ENCODE assay signal across 26 cellular contexts in the genomic region with DNA sequence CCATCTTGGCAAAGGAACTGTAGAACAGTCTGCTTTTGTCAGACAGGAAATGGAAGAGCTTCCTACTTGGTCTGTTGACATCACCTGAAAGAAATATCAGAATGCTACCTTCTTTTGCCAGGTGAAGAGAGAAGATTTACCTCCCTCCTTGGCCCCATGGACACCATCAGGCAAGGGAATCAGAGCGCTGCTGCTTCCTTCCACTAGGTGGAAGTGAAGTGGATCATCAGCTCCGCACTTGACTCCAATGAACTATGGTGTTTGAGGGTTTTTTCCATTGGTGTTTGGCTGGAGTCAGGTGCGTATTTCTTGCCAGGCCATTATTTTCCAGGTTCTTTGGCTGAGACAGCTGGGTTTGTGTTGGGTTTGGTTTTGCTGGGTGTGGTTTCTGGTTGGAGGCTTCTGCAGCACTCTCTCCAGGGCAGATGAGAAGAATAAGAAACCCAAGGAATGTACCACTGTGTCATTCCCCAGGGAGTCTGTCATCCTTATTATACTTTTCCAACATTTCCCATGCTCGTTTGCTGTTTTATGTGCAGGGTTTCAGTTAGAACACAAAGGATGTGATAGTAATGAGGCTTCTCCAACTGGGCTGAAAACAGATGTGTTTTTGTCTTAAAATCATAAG. TPM values are rescaled to one million over a fixed set of nuclear protein-coding genes. Genes with fewer than 3 reads are reported as not detected.
DNase-seq lines count a peak whose midpoint lies in the region; ATAC-seq and TF ChIP-seq lines count a peak whose summit lies in the region.
"Had no signal": no experiment of that assay in that cellular context is flagged by ENCODE, and none has a peak within 500 bp of the region (broad histone marks: within the 10 kb centered on the region; RNA-seq: fewer than 3 reads in every experiment).

No MANE protein-coding gene starts in this region.

- no peak overlapping the region for H3K14ac ChIP-seq in H9 (ENCODE audit: insufficient read depth, low read length)

- H3K79me2 ChIP-seq in H9 (ENCODE audit: insufficient read depth, low read length): no peaks in the 10 kb centered on the region

- no peak overlapping the region for H3K4me2 ChIP-seq in H9 (ENCODE audit: insufficient read depth, insufficient read length, low read length)

- no peaks in the 10 kb centered on the region for H3K4me1 ChIP-seq in H9 (ENCODE audit: insufficient read depth, low read length)
- H3K4me1 ChIP-seq: breast epithelium, upper lobe of left lung had no signal

- no peak overlapping the region for H3K9ac ChIP-seq in H9 (ENCODE audit: extremely low read depth, insufficient read length, low read length)

- H3K27me3 ChIP-seq in H9 (ENCODE audit: insufficient read depth, low read length): no peaks in the 10 kb centered on the region
- H3K27me3 ChIP-seq: breast epithelium, MG63, ovary, upper lobe of left lung had no signal

- no peak overlapping the region for H3K18ac ChIP-seq in H9 (ENCODE audit: insufficient read length, low read depth, low read length)

- no peak overlapping the region for H4K8ac ChIP-seq in H9 (replicated peaks; ENCODE audit: insufficient read length, low read depth, low read length)

- no peaks in the 10 kb centered on the region for H4K20me1 ChIP-seq in H9 (ENCODE audit: control insufficient read depth, insufficient read depth, insufficient read length)

- no peak overlapping the region for H2AFZ ChIP-seq in H9 (ENCODE audit: low read length)

- H3K23ac ChIP-seq in H9 (ENCODE audit: insufficient read length, low read depth, low read length): no peak overlapping the region

- WGBS in H9 (ENCODE audit: extremely low coverage, insufficient read length, low lambda C conversion rate): no CpG with 5 or more reads among the region's 4 CpGs

- H4K91ac ChIP-seq in H9 (ENCODE audit: insufficient read length, low read depth, low read length): no peak overlapping the region

- DNase-seq in AG08395 (ENCODE audit: low spot score) (peak; percentile 10), H9 (peak; percentile 45), astrocyte of the spinal cord (ENCODE audit: low read depth, low spot score) (no peak), islet precursor cell (peak; percentile 43), NCI-H2081 (lab: John Stamatoyannopoulos, UW) (no peak), AG08396 (ENCODE audit: low spot score) (no peak)
- DNase-seq: ACHN; activated CD4-positive, CD25-positive, alpha-beta regulatory T cell; activated CD8-positive, alpha-beta T cell treated with anti-CD3 and anti-CD28 coated beads, Interleukin-2, amount 10 ng/mL, durations not matched to agents 7 days and 5 days; activated gamma-delta T cell treated with Interleukin-2 at 50 U/mL for 16 hours; CD4-positive, CD25-positive, alpha-beta regulatory T cell; MG63; naive thymus-derived CD8-positive, alpha-beta T cell; NCI-H1417 treated with DMSO at 0.1 percent for 48 hours; NCI-H524 treated with DMSO at 0.1 percent for 48 hours; ovary; right cardiac atrium; stimulated activated CD8-positive, alpha-beta memory T cell treated with anti-CD3 and anti-CD28 coated beads, Interleukin-4, amount 100 ng/mL, for 48 hours; upper lobe of left lung had no signal

- TF ChIP-seq POLR2A in GM18505 (IDR thresholded peaks at IDR 0.05; ENCODE audit: borderline replicate concordance, extremely low read depth, insufficient read depth, insufficient read length): no peak

- H3K79me1 ChIP-seq in H9 (ENCODE audit: insufficient read depth, low read depth, low read length, poor library complexity, severe bottlenecking): no peaks in the 10 kb centered on the region

- H4K5ac ChIP-seq in H9 (ENCODE audit: insufficient read length, low read depth, low read length): no peak overlapping the region

- no peaks in the 10 kb centered on the region for H3K23me2 ChIP-seq in H9 (ENCODE audit: insufficient read length, low read depth, low read length, poor library complexity, severe bottlenecking)

- H2BK120ac ChIP-seq in H9 (ENCODE audit: low read depth, low read length, poor library complexity, severe bottlenecking): no peak overlapping the region

- no peak overlapping the region for H3T11ph ChIP-seq in H9 (ENCODE audit: low read length)

- H3K4me1 Mint-ChIP-seq in H9: no peaks in the 10 kb centered on the region
- H3K4me1 Mint-ChIP-seq: naive thymus-derived CD8-positive, alpha-beta T cell had no signal

- no peaks in the 10 kb centered on the region for H3K36me3 Mint-ChIP-seq in H9 (ENCODE audit: insufficient read depth in 1 of 3, low read depth in 3 of 3)
- H3K36me3 Mint-ChIP-seq: CD4-positive, CD25-positive, alpha-beta regulatory T cell had no signal

- H3K4me3 Mint-ChIP-seq in H9: no peak overlapping the region
- H3K4me3 Mint-ChIP-seq: activated CD8-positive, alpha-beta T cell treated with anti-CD3 and anti-CD28 coated beads, Interleukin-2, amount 10 ng/mL, durations not matched to agents 7 days and 5 days; CD4-positive, CD25-positive, alpha-beta regulatory T cell; dendritic cell treated with granulocyte-macrophage colony-stimulating factor and Interleukin-4, amounts not matched to agents 40 ng/mL and 50 ng/mL, for 4 days; naive thymus-derived CD8-positive, alpha-beta T cell had no signal

- no peak overlapping the region for H2BK12ac ChIP-seq in H9 (ENCODE audit: insufficient read length, low read depth, low read length)

- no peak overlapping the region for H2BK5ac ChIP-seq in H9 (ENCODE audit: insufficient read length, low read length)

- H2BK15ac ChIP-seq in H9 (ENCODE audit: low read depth, low read length): no peak overlapping the region

- H3K56ac ChIP-seq in H9 (ENCODE audit: insufficient read length, low read depth, low read length): no peak overlapping the region

- no peak for ATAC-seq in GM18505 (IDR thresholded peaks at IDR 0.05; ENCODE audit: unreplicated experiment)
- ATAC-seq in GM18867 (IDR thresholded peaks at IDR 0.05; ENCODE audit: unreplicated experiment): no peak
- ATAC-seq: activated CD8-positive, alpha-beta T cell treated with anti-CD3 and anti-CD28 coated beads, Interleukin-2, amount 10 ng/mL, durations not matched to agents 7 days and 5 days; left lobe of liver; naive thymus-derived CD8-positive, alpha-beta T cell; right cardiac atrium had no signal

- in situ Hi-C loops in astrocyte of the spinal cord (cut with HindIII; ENCODE audit: low sequenced_read_pairs): no loop called here

- H3K4me3 ChIP-seq in astrocyte of the spinal cord (ENCODE audit: low read depth, low read length): no peak overlapping the region
- H3K4me3 ChIP-seq: breast epithelium, MG63, ovary, upper lobe of left lung had no signal

- H2BK20ac ChIP-seq in H9 (ENCODE audit: low read depth, low read length, poor library complexity, severe bottlenecking): no peak overlapping the region

- H3K27ac Mint-ChIP-seq in H9: no peak overlapping the region
- H3K27ac Mint-ChIP-seq: activated CD8-positive, alpha-beta T cell treated with anti-CD3 and anti-CD28 coated beads, Interleukin-2, amount 10 ng/mL, durations not matched to agents 7 days and 5 days; CD4-positive, CD25-positive, alpha-beta regulatory T cell; dendritic cell treated with granulocyte-macrophage colony-stimulating factor and Interleukin-4, amounts not matched to agents 40 ng/mL and 50 ng/mL, for 4 days; naive thymus-derived CD8-positive, alpha-beta T cell had no signal

- TF ChIP-seq CTCF in H9 (conservative IDR thresholded peaks at IDR 0.05) (peak; percentile 56; the same call in 2 of the 3 replicates), astrocyte of the spinal cord (IDR thresholded peaks at IDR 0.05; ENCODE audit: low read depth, low read length) (peak; percentile 10)

- H2AK5ac ChIP-seq in H9 (ENCODE audit: insufficient read length, low read length): no peak overlapping the region

- no peaks in the 10 kb centered on the region for H3K9me3 ChIP-seq in H9 (ENCODE audit: control insufficient read depth, low read depth, low read length)
- H3K9me3 ChIP-seq: MG63, ovary, upper lobe of left lung had no signal

- H3K9me3 Mint-ChIP-seq in H9: peaks cover 2 to 5% of the 10 kb centered on the region in 2 experiments; a peak in 3 of 5 replicates

- H3K27ac ChIP-seq in H9 (ENCODE audit: insufficient read length, low read depth, low read length): no peak overlapping the region
- H3K27ac ChIP-seq: breast epithelium, ovary, RWPE1, upper lobe of left lung had no signal

- no peak overlapping the region for H3K4ac ChIP-seq in H9 (ENCODE audit: low read depth, low read length)

- no peaks in the 10 kb centered on the region for H3K27me3 Mint-ChIP-seq in H9 (ENCODE audit: low read depth)

RNA-seq across cellular contexts. Expression of gene SPATA31E1, which starts 12.4 kb away (rescaled TPM):
- 0.07 and 0.09 TPM in 2 replicates for total RNA-seq in H9 (2021)
- total RNA-seq: activated CD8-positive, alpha-beta T cell treated with anti-CD3 and anti-CD28 coated beads, Interleukin-2, amount 10 ng/mL, durations not matched to agents 7 days and 5 days; breast epithelium; CD4-positive, CD25-positive, alpha-beta regulatory T cell; G401; left lobe of liver; naive thymus-derived CD8-positive, alpha-beta T cell; ovary; right cardiac atrium; upper lobe of left lung had no signal

RNA-seq across cellular contexts. Expression of gene SPATA31C1, which starts 22.6 kb away (rescaled TPM):
- total RNA-seq in H9 (2021): 0.15 TPM in 2 replicates
- total RNA-seq: activated CD8-positive, alpha-beta T cell treated with anti-CD3 and anti-CD28 coated beads, Interleukin-2, amount 10 ng/mL, durations not matched to agents 7 days and 5 days; breast epithelium; CD4-positive, CD25-positive, alpha-beta regulatory T cell; G401; left lobe of liver; naive thymus-derived CD8-positive, alpha-beta T cell; ovary; right cardiac atrium; upper lobe of left lung had no signal

Comparison
In these comparisons a context has a peak if more than half of its experiments do, and no peak if none do; other contexts are left out.
1. DNase-seq: peak in AG08395 (single experiment), H9 (single experiment) and islet precursor cell (single experiment); none in astrocyte of the spinal cord (single experiment), NCI-H2081 (0 of 2) and AG08396 (single experiment).